2 cellular contexts compared by ENCODE assay signal in genomic region chr1:216193839-216194443, GRCh38.
TF ChIP-seq lines count a peak whose summit lies in the region.

No MANE protein-coding gene starts in this region.

TF ChIP-seq in Ishikawa, 13 proteins besides CTCF, POLR2A, EP300 and RAD21 (continued from another document):
- TF ChIP-seq, protein P1, sequence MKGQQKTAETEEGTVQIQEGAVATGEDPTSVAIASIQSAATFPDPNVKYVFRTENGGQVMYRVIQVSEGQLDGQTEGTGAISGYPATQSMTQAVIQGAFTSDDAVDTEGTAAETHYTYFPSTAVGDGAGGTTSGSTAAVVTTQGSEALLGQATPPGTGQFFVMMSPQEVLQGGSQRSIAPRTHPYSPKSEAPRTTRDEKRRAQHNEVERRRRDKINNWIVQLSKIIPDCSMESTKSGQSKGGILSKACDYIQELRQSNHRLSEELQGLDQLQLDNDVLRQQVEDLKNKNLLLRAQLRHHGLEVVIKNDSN (IDR thresholded peaks at IDR 0.05): no peak
- TF ChIP-seq, protein P2, sequence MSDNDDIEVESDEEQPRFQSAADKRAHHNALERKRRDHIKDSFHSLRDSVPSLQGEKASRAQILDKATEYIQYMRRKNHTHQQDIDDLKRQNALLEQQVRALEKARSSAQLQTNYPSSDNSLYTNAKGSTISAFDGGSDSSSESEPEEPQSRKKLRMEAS (IDR thresholded peaks at IDR 0.05): no peak

TF ChIP-seq in GM12878, 131 proteins besides CTCF, POLR2A, EP300 and RAD21 (continued from another document):
- TF ChIP-seq, protein P3, sequence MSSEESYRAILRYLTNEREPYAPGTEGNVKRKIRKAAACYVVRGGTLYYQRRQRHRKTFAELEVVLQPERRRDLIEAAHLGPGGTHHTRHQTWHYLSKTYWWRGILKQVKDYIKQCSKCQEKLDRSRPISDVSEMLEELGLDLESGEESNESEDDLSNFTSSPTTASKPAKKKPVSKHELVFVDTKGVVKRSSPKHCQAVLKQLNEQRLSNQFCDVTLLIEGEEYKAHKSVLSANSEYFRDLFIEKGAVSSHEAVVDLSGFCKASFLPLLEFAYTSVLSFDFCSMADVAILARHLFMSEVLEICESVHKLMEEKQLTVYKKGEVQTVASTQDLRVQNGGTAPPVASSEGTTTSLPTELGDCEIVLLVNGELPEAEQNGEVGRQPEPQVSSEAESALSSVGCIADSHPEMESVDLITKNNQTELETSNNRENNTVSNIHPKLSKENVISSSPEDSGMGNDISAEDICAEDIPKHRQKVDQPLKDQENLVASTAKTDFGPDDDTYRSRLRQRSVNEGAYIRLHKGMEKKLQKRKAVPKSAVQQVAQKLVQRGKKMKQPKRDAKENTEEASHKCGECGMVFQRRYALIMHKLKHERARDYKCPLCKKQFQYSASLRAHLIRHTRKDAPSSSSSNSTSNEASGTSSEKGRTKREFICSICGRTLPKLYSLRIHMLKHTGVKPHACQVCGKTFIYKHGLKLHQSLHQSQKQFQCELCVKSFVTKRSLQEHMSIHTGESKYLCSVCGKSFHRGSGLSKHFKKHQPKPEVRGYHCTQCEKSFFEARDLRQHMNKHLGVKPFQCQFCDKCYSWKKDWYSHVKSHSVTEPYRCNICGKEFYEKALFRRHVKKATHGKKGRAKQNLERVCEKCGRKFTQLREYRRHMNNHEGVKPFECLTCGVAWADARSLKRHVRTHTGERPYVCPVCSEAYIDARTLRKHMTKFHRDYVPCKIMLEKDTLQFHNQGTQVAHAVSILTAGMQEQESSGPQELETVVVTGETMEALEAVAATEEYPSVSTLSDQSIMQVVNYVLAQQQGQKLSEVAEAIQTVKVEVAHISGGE (CRISPR knock-in tag; IDR thresholded peaks at IDR 0.05): no peak
- TF ChIP-seq ZZZ3 (IDR thresholded peaks at IDR 0.05; ENCODE audit: control insufficient read depth, insufficient read length, low read depth) (no peak), NR2C1 (IDR thresholded peaks at IDR 0.05) (no peak), SREBF1 (IDR thresholded peaks at IDR 0.05; ENCODE audit: low read length) (no peak), CHD1 (IDR thresholded peaks at IDR 0.05; ENCODE audit: low read depth, low read length) (no peak), ELK1 (IDR thresholded peaks at IDR 0.05; ENCODE audit: low read depth, low read length) (no peak)
